26 cellular contexts compared by ENCODE assay signal in genomic region chr11:44734982-44735381, GRCh38. TPM values are rescaled to one million over a fixed set of nuclear protein-coding genes. Genes with fewer than 3 reads are reported as not detected.
DNase-seq lines count a peak whose midpoint lies in the region; ATAC-seq and TF ChIP-seq lines count a peak whose summit lies in the region.
"Had no signal": no experiment of that assay in that cellular context is flagged by ENCODE, and none has a peak within 500 bp of the region (broad histone marks: within the 10 kb centered on the region; RNA-seq: fewer than 3 reads in every experiment).

No MANE protein-coding gene starts in this region.

- H3K4me1 Mint-ChIP-seq in T-helper 17 cell (peaks cover 63% of the 10 kb centered on the region), nephron progenitor cell (peaks cover 88% of the 10 kb centered on the region)
- H3K4me1 Mint-ChIP-seq: immature natural killer cell had no signal

- H3K36me3 ChIP-seq in tibial artery = no peaks in the 10 kb centered on the region
- H3K36me3 ChIP-seq: thyroid gland had no signal

- H3K27me3 Mint-ChIP-seq in T-helper 17 cell (no peaks in the 10 kb centered on the region), nephron progenitor cell (ENCODE audit: low read depth, poor library complexity) (peaks cover 7% of the 10 kb centered on the region)
- H3K27me3 Mint-ChIP-seq: activated CD4-positive, alpha-beta memory T cell treated with anti-CD3 and anti-CD28 coated beads, Interleukin-2, amount 10 ng/mL, durations not matched to agents 7 days and 5 days had no signal

- peak overlapping the region; percentile 21 for H3K27ac Mint-ChIP-seq in T-helper 17 cell
- H3K27ac Mint-ChIP-seq in nephron progenitor cell = peak overlapping the region; percentile 42
- H3K27ac Mint-ChIP-seq: activated CD4-positive, alpha-beta memory T cell treated with anti-CD3 and anti-CD28 coated beads, Interleukin-2, amount 10 ng/mL, durations not matched to agents 7 days and 5 days; activated T-helper 1 cell treated with anti-CD3 and anti-CD28 coated beads, Interleukin-12 subunit alpha, Interleukin-12 subunit beta, Interleukin-2, Interleukin-4 antibody, amounts not matched to agents 30 ng/mL and 10 ng/mL and 1 ng/mL, durations not matched to agents 14 hours and 24 hours and 36 hours; immature natural killer cell; stimulated activated naive CD8-positive, alpha-beta T cell treated with anti-CD3 and anti-CD28 coated beads, Interleukin-15, amount 100 ng/mL, for 72 hours; T-helper 2 cell treated with Interferon-gamma antibody and Interleukin-4, amounts not matched to agents 5 μg/mL and 100 μg/mL, for 36 hours had no signal

- peaks cover 0 to 18% (median 9%) of the 10 kb centered on the region in 4 donors for H3K4me1 ChIP-seq in tibial artery

- H3K27me3 ChIP-seq in tibial artery = no peaks in the 10 kb centered on the region
- H3K27me3 ChIP-seq: thyroid gland had no signal

- H3K36me3 Mint-ChIP-seq in T-helper 17 cell (ENCODE audit: low read depth) = peaks cover 2% of the 10 kb centered on the region
- H3K36me3 Mint-ChIP-seq in nephron progenitor cell (ENCODE audit: low read depth) = peaks cover 6% of the 10 kb centered on the region
- H3K36me3 Mint-ChIP-seq: immature natural killer cell had no signal

- no peaks in the 10 kb centered on the region for H3K9me3 Mint-ChIP-seq in nephron progenitor cell
- H3K9me3 Mint-ChIP-seq: activated CD4-positive, alpha-beta memory T cell treated with anti-CD3 and anti-CD28 coated beads, Interleukin-2, amount 10 ng/mL, durations not matched to agents 7 days and 5 days; activated T-helper 1 cell treated with anti-CD3 and anti-CD28 coated beads, Interleukin-12 subunit alpha, Interleukin-12 subunit beta, Interleukin-2, Interleukin-4 antibody, amounts not matched to agents 30 ng/mL and 10 ng/mL and 1 ng/mL, durations not matched to agents 14 hours and 24 hours and 36 hours; immature natural killer cell; stimulated activated naive CD8-positive, alpha-beta T cell treated with anti-CD3 and anti-CD28 coated beads, Interleukin-15, amount 100 ng/mL, for 72 hours; T-helper 2 cell treated with Interferon-gamma antibody and Interleukin-4, amounts not matched to agents 5 μg/mL and 100 μg/mL, for 36 hours had no signal

- no peaks in the 10 kb centered on the region for H3K9me3 ChIP-seq in T-helper 17 cell (ENCODE audit: control insufficient read depth, low read length, poor library complexity, severe bottlenecking)
- H3K9me3 ChIP-seq in tibial artery = no peaks in the 10 kb centered on the region
- H3K9me3 ChIP-seq: thyroid gland had no signal

- no peak for TF ChIP-seq CTCF in nephron progenitor cell (IDR thresholded peaks at IDR 0.05)
- TF ChIP-seq CTCF in tibial artery (IDR thresholded peaks at IDR 0.05) = no peak
- TF ChIP-seq CTCF in foreskin fibroblast (IDR thresholded peaks at IDR 0.05; ENCODE audit: low read depth, low read length) = no peak

- H3K4me3 ChIP-seq in tibial artery (no peak overlapping the region), foreskin fibroblast (ENCODE audit: low read depth in 1 of 2, low read length in 2 of 2) (no peak overlapping the region)
- H3K4me3 ChIP-seq: dorsolateral prefrontal cortex, thyroid gland had no signal

- intact Hi-C loops in cardiac septum (cut with DNase I) (no loop called here), tibial artery (cut with DNase I; ENCODE audit: low total_unique reads) (no loop called here)

- H3K4me3 Mint-ChIP-seq in T-helper 17 cell (no peak overlapping the region), nephron progenitor cell (no peak overlapping the region)
- H3K4me3 Mint-ChIP-seq: activated CD4-positive, alpha-beta memory T cell treated with anti-CD3 and anti-CD28 coated beads, Interleukin-2, amount 10 ng/mL, durations not matched to agents 7 days and 5 days; activated T-helper 1 cell treated with anti-CD3 and anti-CD28 coated beads, Interleukin-12 subunit alpha, Interleukin-12 subunit beta, Interleukin-2, Interleukin-4 antibody, amounts not matched to agents 30 ng/mL and 10 ng/mL and 1 ng/mL, durations not matched to agents 14 hours and 24 hours and 36 hours; immature natural killer cell; stimulated activated naive CD8-positive, alpha-beta T cell treated with anti-CD3 and anti-CD28 coated beads, Interleukin-15, amount 100 ng/mL, for 72 hours; T-helper 2 cell treated with Interferon-gamma antibody and Interleukin-4, amounts not matched to agents 5 μg/mL and 100 μg/mL, for 36 hours had no signal

- DNase-seq in T-helper 17 cell (no peak), cardiac septum (ENCODE audit: low spot score) (peak; percentile 62), nephron progenitor cell (no peak), tibial artery (no peak), foreskin fibroblast (no peak), AML-193 (lab: John Stamatoyannopoulos, UW) (no peak)
- DNase-seq: activated CD4-positive, alpha-beta memory T cell treated with anti-CD3 and anti-CD28 coated beads, Interleukin-2, amount 10 ng/mL, durations not matched to agents 7 days and 5 days; activated CD8-positive, alpha-beta memory T cell treated with anti-CD3 and anti-CD28 coated beads, Interleukin-2, amount 50 U/mL, for 48 hours; activated naive CD4-positive, alpha-beta T cell treated with Interleukin-2 at 50 U/mL for 16 hours; dorsolateral prefrontal cortex; HCEC 1CT; immature natural killer cell; left colon; NCI-H1436; NCI-H2081; NCI-H226; NCI-H526 treated with DMSO at 0.1 percent for 48 hours; occipital lobe; SHP77; stimulated activated CD4-positive, alpha-beta T cell treated with anti-CD3 and anti-CD28 coated beads, Interleukin-1b, Interleukin-23, amount 100 ng/mL, for 48 hours; stimulated activated naive CD8-positive, alpha-beta T cell treated with anti-CD3 and anti-CD28 coated beads, Interleukin-15, amount 100 ng/mL, for 72 hours; thyroid gland had no signal

- H3K27ac ChIP-seq in tibial artery = peak overlapping the region; percentile 8 to 22
- H3K27ac ChIP-seq: dorsolateral prefrontal cortex had no signal

- ATAC-seq in T-helper 17 cell = no peak
- no peak for ATAC-seq in GM21529 (IDR thresholded peaks at IDR 0.05; ENCODE audit: unreplicated experiment)
- ATAC-seq: left colon; stimulated activated naive CD8-positive, alpha-beta T cell treated with anti-CD3 and anti-CD28 coated beads, Interleukin-15, amount 100 ng/mL, for 72 hours had no signal

RNA-seq across cellular contexts. Expression of gene TSPAN18, which starts 8.2 kb away (rescaled TPM):
- total RNA-seq in T-helper 17 cell (10 to 100 TPM; 79.8 to 93.2 TPM), cardiac septum (153 TPM)
- total RNA-seq: LHCN-M2 had no signal
